ENCODE assay signal across 33 cellular contexts in genomic region chr10:53827261-53827660, GRCh38.
DNase-seq lines count a peak whose midpoint lies in the region; ATAC-seq lines count a peak whose summit lies in the region.
"Had no signal": no experiment of that assay in that cellular context is flagged by ENCODE, and none has a peak within 500 bp of the region (broad histone marks: within the 10 kb centered on the region; RNA-seq: fewer than 3 reads in every experiment).

No MANE protein-coding gene starts in this region.

- H3K9me3 ChIP-seq in mesenchymal stem cell (ENCODE audit: control insufficient read depth, low read length) (no peaks in the 10 kb centered on the region), trophoblast cell (ENCODE audit: insufficient read depth, low read depth, low read length) (no peaks in the 10 kb centered on the region)
- H3K9me3 ChIP-seq: A549; BE2C; BLaER1; BLaER1 treated with 17β-estradiol and CSF1 and Interleukin-3, amounts not matched to agents 10 nM and 100 nM; Caco-2 had no signal

- H3K14ac ChIP-seq in mesenchymal stem cell (ENCODE audit: low read length in 2 of 2) (no peak overlapping the region), trophoblast cell (ENCODE audit: low read length) (no peak overlapping the region)

- H3K79me2 ChIP-seq in trophoblast cell (ENCODE audit: control insufficient read depth, insufficient read depth, low read length, poor library complexity) = no peaks in the 10 kb centered on the region

- no peak overlapping the region for H3K4ac ChIP-seq in mesenchymal stem cell (ENCODE audit: low read depth in 1 of 2, low read length in 2 of 2)
- H3K4ac ChIP-seq in trophoblast cell (ENCODE audit: low read depth, low read length) = no peak overlapping the region

- H3K79me1 ChIP-seq in mesenchymal stem cell (replicated peaks; ENCODE audit: low read length, poor library complexity, severe bottlenecking) (no peaks in the 10 kb centered on the region), trophoblast cell (ENCODE audit: low read length) (no peaks in the 10 kb centered on the region)

- no peak overlapping the region for H2BK120ac ChIP-seq in mesenchymal stem cell (ENCODE audit: low read depth, low read length)
- H2BK120ac ChIP-seq in trophoblast cell (ENCODE audit: insufficient read depth, low read length, poor library complexity) = no peak overlapping the region

- no peak for ATAC-seq in HG03354 (IDR thresholded peaks at IDR 0.05; ENCODE audit: poor library complexity, severe bottlenecking, unreplicated experiment)
- ATAC-seq: A549; CD8-positive, alpha-beta T cell had no signal

- 97% methylated on average over 11 of the region's 15 CpGs for WGBS in mesenchymal stem cell
- WGBS in trophoblast cell (ENCODE audit: extremely low coverage, insufficient coverage, insufficient read length) = no CpG with 5 or more reads among the region's 15 CpGs

- H3K27me3 ChIP-seq in H7 (ENCODE audit: control insufficient read depth, insufficient read depth, low read length) (no peaks in the 10 kb centered on the region), mesenchymal stem cell (ENCODE audit: control insufficient read depth in 1 of 2, insufficient read depth in 1 of 2, low read length in 2 of 2) (no peaks in the 10 kb centered on the region), trophoblast cell (ENCODE audit: insufficient read depth, low read length) (no peaks in the 10 kb centered on the region)
- H3K27me3 ChIP-seq: BE2C; BLaER1; BLaER1 treated with 17β-estradiol and CSF1 and Interleukin-3, amounts not matched to agents 10 nM and 100 nM had no signal

- H3K36me3 ChIP-seq in H7 (replicated peaks; ENCODE audit: control insufficient read depth, insufficient read depth, low read length) (no peaks in the 10 kb centered on the region), mesenchymal stem cell (ENCODE audit: control insufficient read depth in 1 of 2, insufficient read depth in 2 of 2, low read depth in 1 of 2, low read length in 2 of 2) (no peaks in the 10 kb centered on the region), trophoblast cell (ENCODE audit: control insufficient read depth in 1 of 2, insufficient read depth in 2 of 2, low read length in 2 of 2) (peaks cover 0 to 1% of the 10 kb centered on the region in 2 experiments)
- H3K36me3 ChIP-seq: BE2C; BLaER1; BLaER1 treated with 17β-estradiol and CSF1 and Interleukin-3, amounts not matched to agents 10 nM and 100 nM had no signal

- no peak overlapping the region for H2BK5ac ChIP-seq in mesenchymal stem cell (ENCODE audit: low read depth, low read length, poor library complexity, severe bottlenecking)
- no peak overlapping the region for H2BK5ac ChIP-seq in trophoblast cell (ENCODE audit: low read depth, low read length, poor library complexity)

- H3K4me2 ChIP-seq in mesenchymal stem cell (ENCODE audit: low read length, poor library complexity, severe bottlenecking) (no peak overlapping the region), trophoblast cell (ENCODE audit: low read length) (no peak overlapping the region)
- H3K4me2 ChIP-seq: A549; BLaER1; BLaER1 treated with 17β-estradiol and CSF1 and Interleukin-3, amounts not matched to agents 10 nM and 100 nM had no signal

- H3K27ac ChIP-seq in mesenchymal stem cell (ENCODE audit: low read length, poor library complexity, severe bottlenecking) = no peak overlapping the region
- H3K27ac ChIP-seq in trophoblast cell (ENCODE audit: low read depth, low read length) = no peak overlapping the region
- H3K27ac ChIP-seq: 22Rv1; A549; BLaER1; BLaER1 treated with 17β-estradiol and CSF1 and Interleukin-3, amounts not matched to agents 10 nM and 100 nM; C4-2B had no signal

- H2AFZ ChIP-seq in mesenchymal stem cell (ENCODE audit: low read depth, low read length) (no peak overlapping the region), trophoblast cell (ENCODE audit: insufficient read depth, low read length, poor library complexity) (no peak overlapping the region)

- peak overlapping the region; percentile 68 for H4K91ac ChIP-seq in mesenchymal stem cell (ENCODE audit: low read length)
- no peak overlapping the region for H4K91ac ChIP-seq in trophoblast cell (ENCODE audit: low read depth, low read length)

- H4K12ac ChIP-seq in trophoblast cell (ENCODE audit: low read depth, low read length) = no peak overlapping the region

- no peak overlapping the region for H3K18ac ChIP-seq in mesenchymal stem cell (ENCODE audit: low read depth in 1 of 2, low read length in 2 of 2)
- no peak overlapping the region for H3K18ac ChIP-seq in trophoblast cell (ENCODE audit: low read length)

- H2AK5ac ChIP-seq in mesenchymal stem cell (ENCODE audit: low read length, severe bottlenecking) (no peak overlapping the region), trophoblast cell (ENCODE audit: low read length) (no peak overlapping the region)

- H3K4me1 ChIP-seq in mesenchymal stem cell (ENCODE audit: control insufficient read depth, insufficient read depth, low read depth, low read length) (no peaks in the 10 kb centered on the region), trophoblast cell (ENCODE audit: control insufficient read depth in 1 of 2, insufficient read depth in 2 of 2, low read length in 2 of 2) (no peaks in the 10 kb centered on the region)
- H3K4me1 ChIP-seq: A549; BE2C; BLaER1; BLaER1 treated with 17β-estradiol and CSF1 and Interleukin-3, amounts not matched to agents 10 nM and 100 nM; Caco-2 had no signal

- H3K4me3 ChIP-seq in H7 (ENCODE audit: insufficient read depth, low read depth, low read length) (no peak overlapping the region), mesenchymal stem cell (ENCODE audit: insufficient read depth in 1 of 2, low read depth in 1 of 2, low read length in 2 of 2) (no peak overlapping the region), trophoblast cell (ENCODE audit: low read depth, low read length) (no peak overlapping the region)
- H3K4me3 ChIP-seq: A549; BLaER1; BLaER1 treated with 17β-estradiol and CSF1 and Interleukin-3, amounts not matched to agents 10 nM and 100 nM had no signal

- H3K9ac ChIP-seq in mesenchymal stem cell (ENCODE audit: low read length) (no peak overlapping the region), trophoblast cell (ENCODE audit: low read length) (no peak overlapping the region)
- H3K9ac ChIP-seq: BLaER1; BLaER1 treated with 17β-estradiol and CSF1 and Interleukin-3, amounts not matched to agents 10 nM and 100 nM had no signal

- H4K8ac ChIP-seq in mesenchymal stem cell (ENCODE audit: low read length) (no peak overlapping the region), trophoblast cell (ENCODE audit: low read depth, low read length) (no peak overlapping the region)

- peak; percentile 1 for DNase-seq in NCI-H82 (lab: John Stamatoyannopoulos, UW)
- no peak for DNase-seq in NCI-H82 treated with DMSO at 0.1 percent for 48 hours (lab: John Stamatoyannopoulos, UW; ENCODE audit: unreplicated experiment)
- DNase-seq in H7 = peak; percentile 7
- DNase-seq in mesenchymal stem cell = no peak
- DNase-seq in trophoblast cell = no peak
- no peak for DNase-seq in stimulated activated naive CD4-positive, alpha-beta T cell (lab: John Stamatoyannopoulos, UW)
- DNase-seq in cerebellar cortex (ENCODE audit: low spot score) = no peak
- DNase-seq: 8988T; ACHN; AML-193; BE2C; C1 segment of cervical spinal cord; Caco-2; Calu3; CD4-positive, alpha-beta memory T cell; CD4-positive, alpha-beta T cell; CD4-positive, CD25-positive, alpha-beta regulatory T cell; CD8-positive, alpha-beta memory T cell; CD8-positive, alpha-beta T cell; COR-L47; DMS 273 treated with DMSO at 0.1 percent for 48 hours; DMS153; DMS53; DMS79; DMS79 treated with DMSO at 0.1 percent for 48 hours; DND-41; EL had no signal

- no peak overlapping the region for H3K23ac ChIP-seq in mesenchymal stem cell (ENCODE audit: low read length in 2 of 2)
- no peak overlapping the region for H3K23ac ChIP-seq in trophoblast cell (ENCODE audit: low read length)

- H2BK15ac ChIP-seq in mesenchymal stem cell (ENCODE audit: low read depth, poor library complexity, severe bottlenecking) = no peak overlapping the region

- no peak overlapping the region for H2BK12ac ChIP-seq in mesenchymal stem cell (ENCODE audit: low read length in 2 of 2)
- peak overlapping the region; percentile 76 for H2BK12ac ChIP-seq in trophoblast cell (ENCODE audit: low read length)

Comparison
In these comparisons a context has a peak if more than half of its experiments do, and no peak if none do; other contexts are left out.
1. DNase-seq: peak in NCI-H82 (single experiment) and H7 (single experiment); none in NCI-H82 treated with DMSO at 0.1 percent for 48 hours (single experiment), mesenchymal stem cell (single experiment), trophoblast cell (0 of 2), stimulated activated naive CD4-positive, alpha-beta T cell (0 of 6) and cerebellar cortex (single experiment).